ENCODE assay signal across 15 cellular contexts in the genomic region with DNA sequence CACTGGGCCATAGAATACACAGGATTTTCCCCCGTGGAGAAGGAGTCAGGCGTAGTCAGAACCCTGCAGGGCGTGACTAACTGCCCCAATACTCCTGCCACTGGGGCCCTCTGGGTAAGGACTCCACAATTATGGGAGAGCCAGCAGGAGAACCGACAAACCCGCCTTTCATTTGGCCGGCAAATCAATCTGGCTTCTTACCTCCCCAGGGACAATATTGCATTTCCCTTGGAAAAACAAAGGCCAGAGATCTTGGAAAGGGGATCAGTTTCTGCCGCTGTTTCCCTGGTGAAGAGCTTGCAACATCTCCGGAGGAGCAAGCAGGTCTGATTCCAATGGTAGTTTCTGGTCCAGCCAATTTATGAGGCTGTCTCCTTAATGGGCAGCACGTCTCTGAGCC. TPM values are rescaled to one million over a fixed set of nuclear protein-coding genes. Genes with fewer than 3 reads are reported as not detected.
DNase-seq lines count a peak whose midpoint lies in the region; ATAC-seq and TF ChIP-seq lines count a peak whose summit lies in the region.
"Had no signal": no experiment of that assay in that cellular context is flagged by ENCODE, and none has a peak within 500 bp of the region (broad histone marks: within the 10 kb centered on the region; RNA-seq: fewer than 3 reads in every experiment).

No MANE protein-coding gene starts in this region.

- H4K20me1 ChIP-seq in MM.1S (ENCODE audit: insufficient read depth, low read length) = no peaks in the 10 kb centered on the region

- no peak overlapping the region for H3K4me2 ChIP-seq in MM.1S (ENCODE audit: low read depth, low read length)

- H3K36me3 ChIP-seq in MM.1S (replicated peaks; ENCODE audit: insufficient read depth, low read length) = no peaks in the 10 kb centered on the region
- H3K36me3 ChIP-seq: neutrophil, WERI-Rb-1 had no signal

- no peaks in the 10 kb centered on the region for H3K36me3 Mint-ChIP-seq in neural crest cell (ENCODE audit: low read depth)
- H3K36me3 Mint-ChIP-seq in natural killer cell treated with Interleukin-12 subunit alpha and Interleukin-12 subunit beta and Interleukin-15 and Interleukin-18, amount 100 ng/mL, for 72 hours = no peaks in the 10 kb centered on the region

- DNase-seq in AG10803 (ENCODE audit: low read depth) = peak; percentile 71
- peak; percentile 2 for DNase-seq in SK-MEL-5 (ENCODE audit: low read depth, low spot score)
- peak; percentile 46 for DNase-seq in fibroblast of pulmonary artery (ENCODE audit: low read depth)
- DNase-seq in neural crest cell (ENCODE audit: low read depth, low spot score) = no peak
- no peak for DNase-seq in natural killer cell treated with Interleukin-12 subunit alpha and Interleukin-12 subunit beta and Interleukin-15 and Interleukin-18, amount 100 ng/mL, for 72 hours (ENCODE audit: low spot score)
- DNase-seq in MM.1S = no peak
- DNase-seq: activated naive CD8-positive, alpha-beta T cell treated with anti-CD3 and anti-CD28 coated beads, Interleukin-2, amount 50 U/mL, for 24 hours; DMS79; Karpas-422; NCI-H1930; WERI-Rb-1 had no signal

- in situ Hi-C loops in SK-MEL-5 (cut with HindIII; ENCODE audit: low pct_unique_long_range_greater_than_20kb, low sequenced_read_pairs) = loop anchor here (10.0 kb wide), 1 partner anchor 72 kb away; no protein-coding TSS in a partner anchor

- H3K27ac ChIP-seq in MM.1S (ENCODE audit: low read length) = no peak overlapping the region
- H3K27ac ChIP-seq: neutrophil, WERI-Rb-1 had no signal

- H3K9ac ChIP-seq in MM.1S (ENCODE audit: low read length) = no peak overlapping the region

- no peaks in the 10 kb centered on the region for H3K9me2 ChIP-seq in MM.1S (replicated peaks; ENCODE audit: insufficient read depth, low read length)

- H2AFZ ChIP-seq in MM.1S (ENCODE audit: low read length) = no peak overlapping the region

- no peaks in the 10 kb centered on the region for H3K79me2 ChIP-seq in MM.1S (ENCODE audit: low read length)

- peaks cover 11% of the 10 kb centered on the region for H3K27me3 ChIP-seq in MM.1S (replicated peaks; ENCODE audit: insufficient read depth, low read length)

- TF ChIP-seq CTCF in AG10803 (conservative IDR thresholded peaks at IDR 0.05; ENCODE audit: low read length) = no peak
- TF ChIP-seq CTCF in fibroblast of pulmonary artery (IDR thresholded peaks at IDR 0.05; ENCODE audit: low read length, missing control alignments) = no peak
- TF ChIP-seq CTCF in neural crest cell (conservative IDR thresholded peaks at IDR 0.05) = no peak
- no peak for TF ChIP-seq CTCF in MM.1S (IDR thresholded peaks at IDR 0.05; ENCODE audit: low read length)

- no peak for ATAC-seq in natural killer cell treated with Interleukin-12 subunit alpha and Interleukin-12 subunit beta and Interleukin-15 and Interleukin-18, amount 100 ng/mL, for 72 hours
- no peak for ATAC-seq in GM21723 (IDR thresholded peaks at IDR 0.05; ENCODE audit: unreplicated experiment)
- ATAC-seq in GM21528 (IDR thresholded peaks at IDR 0.05; ENCODE audit: low FRiP score, unreplicated experiment) = no peak
- ATAC-seq: activated naive CD8-positive, alpha-beta T cell treated with anti-CD3 and anti-CD28 coated beads, Interleukin-2, amount 50 U/mL, for 24 hours had no signal

- H3F3A ChIP-seq in MM.1S (ENCODE audit: insufficient read depth, low read length) = no peaks in the 10 kb centered on the region

- H3K9me3 Mint-ChIP-seq in neural crest cell = no peaks in the 10 kb centered on the region
- H3K9me3 Mint-ChIP-seq in natural killer cell treated with Interleukin-12 subunit alpha and Interleukin-12 subunit beta and Interleukin-15 and Interleukin-18, amount 100 ng/mL, for 72 hours = no peaks in the 10 kb centered on the region
- H3K9me3 Mint-ChIP-seq: activated naive CD8-positive, alpha-beta T cell treated with anti-CD3 and anti-CD28 coated beads, Interleukin-2, amount 50 U/mL, for 24 hours had no signal

- no peak overlapping the region for H3K27ac Mint-ChIP-seq in neural crest cell (ENCODE audit: unreplicated experiment)
- no peak overlapping the region for H3K27ac Mint-ChIP-seq in natural killer cell treated with Interleukin-12 subunit alpha and Interleukin-12 subunit beta and Interleukin-15 and Interleukin-18, amount 100 ng/mL, for 72 hours
- H3K27ac Mint-ChIP-seq: activated naive CD8-positive, alpha-beta T cell treated with anti-CD3 and anti-CD28 coated beads, Interleukin-2, amount 50 U/mL, for 24 hours had no signal

- H3K4me1 ChIP-seq in MM.1S (ENCODE audit: low read length) = no peaks in the 10 kb centered on the region

- H3K9me3 ChIP-seq in MM.1S (replicated peaks; ENCODE audit: insufficient read depth, low read length) = no peaks in the 10 kb centered on the region
- H3K9me3 ChIP-seq: neutrophil had no signal

- peak overlapping the region; percentile 69 for H3K4me3 Mint-ChIP-seq in neural crest cell
- no peak overlapping the region for H3K4me3 Mint-ChIP-seq in natural killer cell treated with Interleukin-12 subunit alpha and Interleukin-12 subunit beta and Interleukin-15 and Interleukin-18, amount 100 ng/mL, for 72 hours
- H3K4me3 Mint-ChIP-seq: activated naive CD8-positive, alpha-beta T cell treated with anti-CD3 and anti-CD28 coated beads, Interleukin-2, amount 50 U/mL, for 24 hours had no signal

- H3K4me3 ChIP-seq in AG10803 (ENCODE audit: low read length) = no peak overlapping the region
- H3K4me3 ChIP-seq in fibroblast of pulmonary artery (replicated peaks; ENCODE audit: low read depth, low read length) = no peak overlapping the region
- no peak overlapping the region for H3K4me3 ChIP-seq in MM.1S (ENCODE audit: low read length)

- peaks cover 24% of the 10 kb centered on the region for H3K4me1 Mint-ChIP-seq in neural crest cell
- peaks cover 6 to 8% of the 10 kb centered on the region in 2 donors for H3K4me1 Mint-ChIP-seq in natural killer cell treated with Interleukin-12 subunit alpha and Interleukin-12 subunit beta and Interleukin-15 and Interleukin-18, amount 100 ng/mL, for 72 hours (ENCODE audit: low read depth in 2 of 2)

- peaks cover 89% of the 10 kb centered on the region for H3K27me3 Mint-ChIP-seq in neural crest cell (ENCODE audit: low read depth)
- peaks cover 36 to 53% of the 10 kb centered on the region in 2 donors for H3K27me3 Mint-ChIP-seq in natural killer cell treated with Interleukin-12 subunit alpha and Interleukin-12 subunit beta and Interleukin-15 and Interleukin-18, amount 100 ng/mL, for 72 hours

RNA-seq across cellular contexts. Expression of gene TRABD2B, which starts 4.5 kb away (rescaled TPM):
- total RNA-seq in SK-MEL-5 (2014; rRNA removed; shearing (Covaris generic)) = 0.13 TPM in 1 of 2 replicates, not detected in the other
- 0.85 and 0.98 TPM in 2 replicates for polyA plus RNA-seq in SK-MEL-5 (2015; cell fraction: cytosol; rRNA removed)
- 0.75 and 1.3 TPM in 2 replicates for polyA plus RNA-seq in SK-MEL-5 (2015; cell fraction: nucleus; rRNA removed)
- 0.41 and 0.49 TPM in 2 replicates for total RNA-seq in neural crest cell
- not detected for total RNA-seq in natural killer cell treated with Interleukin-12 subunit alpha and Interleukin-12 subunit beta and Interleukin-15 and Interleukin-18, amount 100 ng/mL, for 72 hours
- polyA plus RNA-seq: AG04450 had no signal

Comparison
In these comparisons a context has a peak if more than half of its experiments do, and no peak if none do; other contexts are left out.
1. DNase-seq: peak in AG10803 (single experiment), SK-MEL-5 (single experiment) and fibroblast of pulmonary artery (single experiment); none in neural crest cell (single experiment), natural killer cell treated with Interleukin-12 subunit alpha and Interleukin-12 subunit beta and Interleukin-15 and Interleukin-18, amount 100 ng/mL, for 72 hours (single experiment) and MM.1S (single experiment).